ENCODE assay signal across 8 cellular contexts in the genomic region with DNA sequence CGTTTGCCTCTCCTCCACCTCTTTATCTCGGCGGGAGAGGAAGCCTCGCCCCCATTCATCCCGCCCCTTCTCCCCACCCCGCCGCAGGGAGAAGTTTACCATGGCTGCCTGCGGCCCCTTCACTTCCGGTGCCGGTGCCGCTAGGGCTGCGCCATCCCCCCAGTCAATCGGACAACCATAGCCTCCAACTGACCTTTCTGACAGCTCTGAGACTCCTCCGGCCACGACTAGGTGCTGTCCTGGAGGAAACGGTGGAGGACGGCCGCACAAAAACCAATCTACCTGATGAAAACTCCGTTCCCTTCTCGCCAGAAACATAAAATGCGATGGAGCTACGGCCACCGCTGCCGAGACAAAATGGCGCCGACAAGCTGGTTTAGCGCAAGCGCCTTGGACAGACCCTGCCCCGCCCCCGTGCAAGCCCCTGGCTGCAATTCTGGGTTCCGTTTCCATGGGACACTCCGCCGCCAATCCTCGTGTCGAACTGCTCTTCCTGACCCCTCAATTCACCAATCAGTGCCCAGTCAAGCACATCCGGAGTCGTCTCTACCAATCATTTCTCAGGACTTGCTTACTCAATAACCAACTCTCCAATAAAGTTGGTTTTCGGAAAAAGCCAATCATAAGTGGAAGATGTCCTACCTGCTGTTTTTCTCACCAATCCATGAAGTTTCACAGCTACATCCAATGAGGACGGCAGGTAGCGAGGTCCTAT. TPM values are rescaled to one million over a fixed set of nuclear protein-coding genes. Genes with fewer than 3 reads are reported as not detected.
A peak's percentile ranks its signal among the peaks of the same experiment; 100 is the strongest.
DNase-seq lines count a peak whose midpoint lies in the region; ATAC-seq, FAIRE-seq and TF ChIP-seq lines count a peak whose summit lies in the region.

No MANE protein-coding gene starts in this region.

- H3K4me3 ChIP-seq in DOHH2 (ENCODE audit: low read length) (peak overlapping the region; percentile 85), Karpas-422 (ENCODE audit: low read length) (peak overlapping the region; percentile 81)

- no peak overlapping the region for H2AFZ ChIP-seq in Karpas-422 (ENCODE audit: low read length)

- H3K27me3 ChIP-seq in DOHH2 (ENCODE audit: control insufficient read depth, low read length) (no peaks in the 10 kb centered on the region), Karpas-422 (ENCODE audit: low read length) (no peaks in the 10 kb centered on the region)

- peak; percentile 95 for FAIRE-seq in RCC 7860 (lab: Jason Lieb, UNC)

- H3K4me2 ChIP-seq in DOHH2 (ENCODE audit: low read length), result peak overlapping the region; percentile 65
- peak overlapping the region; percentile 88 for H3K4me2 ChIP-seq in Karpas-422 (ENCODE audit: low read depth, low read length, poor library complexity, severe bottlenecking)

- DNase-seq in Karpas-422, result peak; percentile 100
- DNase-seq in RCC 7860 (ENCODE audit: low spot score), result peak; percentile 99
- peak; percentile 96 to 97 for DNase-seq in activated T-helper 1 cell treated with anti-CD3 and anti-CD28 coated beads, Interleukin-2, amount 50 U/mL, for 16 hours (ENCODE audit: low read depth in 1 of 2, low spot score in 1 of 2)
- DNase-seq in fibroblast of peridontal ligament (ENCODE audit: extremely low read depth), result peak; percentile 100
- DNase-seq in naive thymus-derived CD8-positive, alpha-beta T cell, result peak; percentile 96 to 100 (median 99)
- DNase-seq in stimulated activated naive CD4-positive, alpha-beta T cell (lab: John Stamatoyannopoulos, UW), result peak; percentile 98 to 100 (median 98)

- H3K36me3 Mint-ChIP-seq in naive thymus-derived CD8-positive, alpha-beta T cell, result peaks cover 0 to 49% (median 23%) of the 10 kb centered on the region in 3 donors

- H3K27ac ChIP-seq in DOHH2 (ENCODE audit: low read depth, low read length) (peak overlapping the region; percentile 89), Karpas-422 (ENCODE audit: low read length) (peak overlapping the region; percentile 85)

- no peak overlapping the region for H3K4me3 Mint-ChIP-seq in naive thymus-derived CD8-positive, alpha-beta T cell

- ATAC-seq in GM21825 (IDR thresholded peaks at IDR 0.05; ENCODE audit: unreplicated experiment), result peak; percentile 81
- ATAC-seq in naive thymus-derived CD8-positive, alpha-beta T cell, result peak; percentile 83 to 86

- H3F3A ChIP-seq in DOHH2 (ENCODE audit: control insufficient read depth, insufficient read depth), result no peaks in the 10 kb centered on the region

- H3K27me3 Mint-ChIP-seq in naive thymus-derived CD8-positive, alpha-beta T cell, result no peaks in the 10 kb centered on the region

- H3K36me3 ChIP-seq in DOHH2 (ENCODE audit: control insufficient read depth, low read length) (peaks cover 58% of the 10 kb centered on the region), Karpas-422 (ENCODE audit: insufficient read depth, low read length) (peaks cover 41% of the 10 kb centered on the region)

- H3K79me2 ChIP-seq in DOHH2 (ENCODE audit: control insufficient read depth, low read length) (peaks cover 78% of the 10 kb centered on the region), Karpas-422 (ENCODE audit: low read length) (peaks cover 86% of the 10 kb centered on the region)

- H3K9ac ChIP-seq in Karpas-422 (ENCODE audit: low read length), result peak overlapping the region; percentile 76

- H4K20me1 ChIP-seq in DOHH2 (ENCODE audit: control insufficient read depth, insufficient read depth, low read depth, low read length) (peaks cover 10% of the 10 kb centered on the region; the same call in 1 of the 2 replicates), Karpas-422 (ENCODE audit: insufficient read depth, low read depth, low read length) (peaks cover 37% of the 10 kb centered on the region)

- no peaks in the 10 kb centered on the region for H3K9me3 Mint-ChIP-seq in naive thymus-derived CD8-positive, alpha-beta T cell

- H3K9me3 ChIP-seq in DOHH2 (ENCODE audit: control insufficient read depth, insufficient read depth, low read length) (no peaks in the 10 kb centered on the region), Karpas-422 (ENCODE audit: low read length) (no peaks in the 10 kb centered on the region)

- POLR2A ChIA-PET in naive thymus-derived CD8-positive, alpha-beta T cell (lab: Charles Lee), result interaction anchor here (0.6 to 3.7 kb wide), 38 partner anchors 8 to 1950 kb away, joined by 3 to 51 read pairs (median 5); partner anchors contain the start of genes ACTR10, DAAM1, JKAMP and KIAA0586

- no peak overlapping the region for H3K27ac Mint-ChIP-seq in naive thymus-derived CD8-positive, alpha-beta T cell

- H3K9me2 ChIP-seq in DOHH2 (replicated peaks; ENCODE audit: control insufficient read depth, low read length), result no peaks in the 10 kb centered on the region
- no peaks in the 10 kb centered on the region for H3K9me2 ChIP-seq in Karpas-422 (replicated peaks; ENCODE audit: insufficient read depth, low read length)

- H3K4me1 ChIP-seq in DOHH2 (ENCODE audit: control insufficient read depth, low read length) (peaks cover 16% of the 10 kb centered on the region), Karpas-422 (ENCODE audit: low read length) (peaks cover 25% of the 10 kb centered on the region)

- no peak for TF ChIP-seq CTCF in DOHH2 (IDR thresholded peaks at IDR 0.05; ENCODE audit: low read depth, low read length, poor library complexity, severe bottlenecking)

- H3K4me1 Mint-ChIP-seq in naive thymus-derived CD8-positive, alpha-beta T cell, result peaks cover 10 to 64% (median 45%) of the 10 kb centered on the region in 4 donors

RNA-seq across cellular contexts. Expression of gene ARID4A, which starts 0.4 kb away (rescaled TPM):
- 36.3 and 37.9 TPM in 2 replicates for total RNA-seq in Karpas-422 (2014; rRNA removed; shearing (Covaris generic); ENCODE audit: low replicate concordance)
- total RNA-seq in naive thymus-derived CD8-positive, alpha-beta T cell, result 10 to 100 TPM; 68.5 to 70.0 TPM
- polyA plus RNA-seq in naive thymus-derived CD8-positive, alpha-beta T cell, result 10 to 100 TPM; 19.4 to 26.2 (median 25.8) TPM

RNA-seq across cellular contexts. Expression of gene PSMA3, which starts 53.3 kb away (rescaled TPM):
- total RNA-seq in Karpas-422 (2014; rRNA removed; shearing (Covaris generic); ENCODE audit: low replicate concordance), result 121 and 169 TPM in 2 replicates
- total RNA-seq in naive thymus-derived CD8-positive, alpha-beta T cell, result 100 to 1,000 TPM; 136 to 140 TPM
- 100 to 1,000 TPM; 135 to 144 (median 142) TPM for polyA plus RNA-seq in naive thymus-derived CD8-positive, alpha-beta T cell

Comparison
In these comparisons a context has a peak if more than half of its experiments do, and no peak if none do; other contexts are left out.
1. Peak in every context shown above with its lines: DNase-seq, ATAC-seq, H3K4me3 ChIP-seq and H3K27ac ChIP-seq.